Comparison of ENCODE assay signal across 22 cellular contexts in the genomic region with DNA sequence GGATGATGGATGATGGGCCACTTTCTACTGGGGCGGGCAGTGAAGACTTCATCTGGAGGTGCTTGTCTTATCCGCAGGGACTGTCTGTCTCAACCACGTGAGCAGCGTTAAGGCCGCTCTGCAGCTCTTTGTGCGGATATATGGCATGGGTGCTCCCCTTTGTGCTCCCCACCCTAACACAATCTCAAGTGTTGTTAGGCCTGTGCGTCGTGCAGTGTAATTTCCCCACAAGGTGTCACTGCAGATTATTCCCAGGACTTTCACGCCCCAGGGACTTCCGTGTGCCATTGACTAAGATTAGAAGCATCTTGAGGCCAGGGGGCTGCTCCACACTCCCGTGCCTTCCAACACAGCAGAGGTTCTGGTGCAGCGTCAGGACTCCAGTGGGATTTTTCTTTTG.
"Had no signal": no experiment of that assay in that cellular context is flagged by ENCODE, and none has a peak within 500 bp of the region (broad histone marks: within the 10 kb centered on the region; RNA-seq: fewer than 3 reads in every experiment).

No MANE protein-coding gene starts in this region.

- ATAC-seq: activated CD4-positive, alpha-beta T cell treated with anti-CD3 and anti-CD28 coated beads for 36 hours; activated T-cell treated with anti-CD3 and anti-CD28 coated beads, Interleukin-2, amount 50 U/mL, for 72 hours; left lung; psoas muscle; sciatic nerve had no signal

- H3K36me3 ChIP-seq: brain microvascular endothelial cell had no signal

- H3K4me3 Mint-ChIP-seq: activated CD4-positive, alpha-beta memory T cell treated with anti-CD3 and anti-CD28 coated beads, Interleukin-2, amount 10 ng/mL, durations not matched to agents 7 days and 5 days; activated CD4-positive, alpha-beta T cell treated with anti-CD3 and anti-CD28 coated beads for 36 hours; activated naive CD8-positive, alpha-beta T cell treated with anti-CD3 and anti-CD28 coated beads for 36 hours; activated T-cell treated with anti-CD3 and anti-CD28 coated beads, Interleukin-2, amount 50 U/mL, for 72 hours; nephron; type B pancreatic cell had no signal

- H3K9me3 ChIP-seq: esophagus squamous epithelium, left lung, psoas muscle, spleen had no signal

- H3K27me3 ChIP-seq: brain microvascular endothelial cell, dorsolateral prefrontal cortex, esophagus squamous epithelium, left lung, spleen had no signal

- H3K27ac Mint-ChIP-seq: activated CD4-positive, alpha-beta memory T cell treated with anti-CD3 and anti-CD28 coated beads, Interleukin-2, amount 10 ng/mL, durations not matched to agents 7 days and 5 days; activated CD4-positive, alpha-beta T cell treated with anti-CD3 and anti-CD28 coated beads for 36 hours; activated T-cell treated with anti-CD3 and anti-CD28 coated beads, Interleukin-2, amount 50 U/mL, for 72 hours had no signal

- DNase-seq: activated CD4-positive, alpha-beta memory T cell treated with anti-CD3 and anti-CD28 coated beads, Interleukin-2, amount 10 ng/mL, durations not matched to agents 7 days and 5 days; activated CD4-positive, alpha-beta T cell treated with anti-CD3 and anti-CD28 coated beads for 36 hours; activated CD8-positive, alpha-beta memory T cell treated with anti-CD3 and anti-CD28 coated beads, Interleukin-2, amount 50 U/mL, for 4 hours; activated gamma-delta T cell treated with Interleukin-2 at 50 U/mL for 16 hours; activated naive CD8-positive, alpha-beta T cell treated with anti-CD3 and anti-CD28 coated beads for 36 hours; activated T-cell treated with anti-CD3 and anti-CD28 coated beads, Interleukin-2, amount 50 U/mL, for 72 hours; brain microvascular endothelial cell; cerebellar nuclear complex; dorsolateral prefrontal cortex; esophagus squamous epithelium; foreskin fibroblast; left lung; mesenchymal stem cell; occipital lobe; psoas muscle; spleen; stimulated activated CD4-positive, alpha-beta T cell treated with anti-CD3 and anti-CD28 coated beads, Interleukin-2, amount 100 ng/mL, for 24 hours had no signal

- FAIRE-seq: islet of Langerhans had no signal

- H3K4me3 ChIP-seq: dorsolateral prefrontal cortex, esophagus squamous epithelium, left lung, psoas muscle, spleen had no signal

- H3K27me3 Mint-ChIP-seq: activated CD4-positive, alpha-beta memory T cell treated with anti-CD3 and anti-CD28 coated beads, Interleukin-2, amount 10 ng/mL, durations not matched to agents 7 days and 5 days; activated CD4-positive, alpha-beta T cell treated with anti-CD3 and anti-CD28 coated beads for 36 hours; activated naive CD8-positive, alpha-beta T cell treated with anti-CD3 and anti-CD28 coated beads for 36 hours; type B pancreatic cell had no signal

- H3K27ac ChIP-seq: brain microvascular endothelial cell, dorsolateral prefrontal cortex, left lung, psoas muscle, spleen, VCaP had no signal

- H3K9me3 Mint-ChIP-seq: activated naive CD8-positive, alpha-beta T cell treated with anti-CD3 and anti-CD28 coated beads for 36 hours; activated T-cell treated with anti-CD3 and anti-CD28 coated beads, Interleukin-2, amount 50 U/mL, for 72 hours; nephron; type B pancreatic cell had no signal
